In genomic region chr16:90081606-90081970, GRCh38 we compare ENCODE assay signal across 10 cellular contexts. TPM values are rescaled to one million over a fixed set of nuclear protein-coding genes. Genes with fewer than 3 reads are reported as not detected.
A peak's percentile ranks its signal among the peaks of the same experiment; 100 is the strongest.
DNase-seq lines count a peak whose midpoint lies in the region; ATAC-seq, FAIRE-seq and TF ChIP-seq lines count a peak whose summit lies in the region.
"Had no signal": no experiment of that assay in that cellular context is flagged by ENCODE, and none has a peak within 500 bp of the region (broad histone marks: within the 10 kb centered on the region; RNA-seq: fewer than 3 reads in every experiment).

No MANE protein-coding gene starts in this region.

- H3K4me3 Mint-ChIP-seq in stimulated activated naive CD8-positive, alpha-beta T cell treated with anti-CD3 and anti-CD28 coated beads, Interleukin-15, Interleukin-2, amounts not matched to agents 100 ng/mL and 50 ng/mL, for 24 hours: peak overlapping the region; percentile 88

- intact Hi-C loops in endothelial cell of umbilical vein (cut with micrococcal nuclease): no loop called here

- no peak for ATAC-seq in stimulated activated naive CD8-positive, alpha-beta T cell treated with anti-CD3 and anti-CD28 coated beads, Interleukin-15, Interleukin-2, amounts not matched to agents 100 U/mL and 50 U/mL, for 24 hours

- BruUV-seq in endothelial cell of umbilical vein (replicated peaks; lab: Mats Ljungman, UMichigan): no TSS peak

- H3K27ac ChIP-seq in SJCRH30 (no peak overlapping the region), endothelial cell of umbilical vein (ENCODE audit: insufficient read depth, low read depth, low read length) (no peak overlapping the region)

- H3K79me2 ChIP-seq in endothelial cell of umbilical vein (ENCODE audit: control insufficient read depth, insufficient read depth, low read length): no peaks in the 10 kb centered on the region

- dilution Hi-C loops in endothelial cell of umbilical vein (cut with MboI; ENCODE audit: extremely low pct_ligation_motif_present, low sequenced_read_pairs): no loop called here

- no peaks in the 10 kb centered on the region for H3K9me3 ChIP-seq in SJCRH30 (replicated peaks)
- H3K9me3 ChIP-seq in endothelial cell of umbilical vein (replicated peaks; ENCODE audit: control insufficient read depth, insufficient read depth, low read length): no peaks in the 10 kb centered on the region

- no peak overlapping the region for H3K9ac ChIP-seq in endothelial cell of umbilical vein (replicated peaks; ENCODE audit: extremely low read depth, insufficient read depth, low read length)

- peak; percentile 8 for FAIRE-seq in endothelial cell of umbilical vein (lab: Jason Lieb, UNC)
- FAIRE-seq in HTR-8/SVneo (lab: Jason Lieb, UNC): no peak
- FAIRE-seq: islet of Langerhans had no signal

- H3K27ac Mint-ChIP-seq in stimulated activated naive CD8-positive, alpha-beta T cell treated with anti-CD3 and anti-CD28 coated beads, Interleukin-15, Interleukin-2, amounts not matched to agents 100 ng/mL and 50 ng/mL, for 24 hours: no peak overlapping the region

- CTCF ChIA-PET in endothelial cell of umbilical vein (lab: Charles Lee): interaction anchor here (1.0 to 1.8 kb wide), 5 partner anchors 10 to 35 kb away, joined by 3 to 33 read pairs (median 3); no protein-coding TSS in a partner anchor

- peaks cover 34% of the 10 kb centered on the region for H3K4me1 Mint-ChIP-seq in stimulated activated naive CD8-positive, alpha-beta T cell treated with anti-CD3 and anti-CD28 coated beads, Interleukin-15, Interleukin-2, amounts not matched to agents 100 ng/mL and 50 ng/mL, for 24 hours (ENCODE audit: low read depth)

- H3K4me3 ChIP-seq in SJCRH30: peak overlapping the region; percentile 55
- H3K4me3 ChIP-seq in endothelial cell of umbilical vein (replicated peaks in 1 of 3; ENCODE audit: insufficient read depth in 1 of 3, low read depth in 1 of 3, low read length in 3 of 3): no peak overlapping the region

- H3K4me2 ChIP-seq in endothelial cell of umbilical vein (ENCODE audit: insufficient read depth, low read length): no peak overlapping the region

- no peaks in the 10 kb centered on the region for H3K9me1 ChIP-seq in endothelial cell of umbilical vein (replicated peaks; ENCODE audit: control insufficient read depth, extremely low read depth, insufficient read depth, low read length)

- TF ChIP-seq POLR2A in endothelial cell of umbilical vein (IDR thresholded peaks at IDR 0.05; ENCODE audit: low read depth, low read length): no peak

- H3K27me3 ChIP-seq in SJCRH30 (no peaks in the 10 kb centered on the region), endothelial cell of umbilical vein (ENCODE audit: control insufficient read depth in 2 of 2, insufficient read depth in 2 of 2, low read length in 2 of 2) (peaks cover 2 to 7% of the 10 kb centered on the region in 2 experiments)

- H3K36me3 ChIP-seq in SJCRH30 (no peaks in the 10 kb centered on the region), endothelial cell of umbilical vein (ENCODE audit: control insufficient read depth in 2 of 2, extremely low read depth in 1 of 2, insufficient read depth in 2 of 2, low read length in 2 of 2) (no peaks in the 10 kb centered on the region)

- H2AFZ ChIP-seq in endothelial cell of umbilical vein (ENCODE audit: low read depth, low read length): no peak overlapping the region

- no peak for TF ChIP-seq CTCF in endothelial cell of umbilical vein (IDR thresholded peaks at IDR 0.05; ENCODE audit: extremely low read depth in 1 of 2, insufficient read depth in 1 of 2, low read depth in 1 of 2, low read length in 2 of 2)

- POLR2A ChIA-PET in endothelial cell of umbilical vein (lab: Charles Lee): no interaction called here

- H3K4me1 ChIP-seq in SJCRH30 (no peaks in the 10 kb centered on the region; the same call in 1 of the 2 replicates), endothelial cell of umbilical vein (ENCODE audit: control insufficient read depth, extremely low read depth, insufficient read depth, low read length) (peaks cover 10% of the 10 kb centered on the region)

- H3K36me3 Mint-ChIP-seq in stimulated activated naive CD8-positive, alpha-beta T cell treated with anti-CD3 and anti-CD28 coated beads, Interleukin-15, Interleukin-2, amounts not matched to agents 100 ng/mL and 50 ng/mL, for 24 hours (ENCODE audit: low read depth): no peaks in the 10 kb centered on the region

- peaks cover 11% of the 10 kb centered on the region for H3K27me3 Mint-ChIP-seq in stimulated activated naive CD8-positive, alpha-beta T cell treated with anti-CD3 and anti-CD28 coated beads, Interleukin-15, Interleukin-2, amounts not matched to agents 100 ng/mL and 50 ng/mL, for 24 hours

- H4K20me1 ChIP-seq in endothelial cell of umbilical vein (replicated peaks; ENCODE audit: control insufficient read depth, extremely low read depth, insufficient read depth, low read length): no peaks in the 10 kb centered on the region

- no peaks in the 10 kb centered on the region for H3K9me3 Mint-ChIP-seq in stimulated activated naive CD8-positive, alpha-beta T cell treated with anti-CD3 and anti-CD28 coated beads, Interleukin-15, Interleukin-2, amounts not matched to agents 100 ng/mL and 50 ng/mL, for 24 hours

- no peak for DNase-seq in stimulated activated naive CD8-positive, alpha-beta T cell treated with anti-CD3 and anti-CD28 coated beads, Interleukin-15, Interleukin-2, amounts not matched to agents 100 U/mL and 50 U/mL, for 24 hours
- DNase-seq in SJCRH30: peak in 1 of 2 experiments; percentile 11
- DNase-seq in endothelial cell of umbilical vein (ENCODE audit: low read depth, low spot score): no peak
- no peak for DNase-seq in HTR-8/SVneo (ENCODE audit: insufficient read length, low spot score)
- no peak for DNase-seq in activated gamma-delta T cell treated with Interleukin-2 at 50 U/mL for 16 hours
- no peak for DNase-seq in activated CD8-positive, alpha-beta memory T cell treated with anti-CD3 and anti-CD28 coated beads, Interleukin-2, amount 50 U/mL, for 48 hours
- no peak for DNase-seq in Ammon's horn (ENCODE audit: low spot score)

TF ChIP-seq in endothelial cell of umbilical vein, 7 proteins besides CTCF, POLR2A, EP300 and RAD21:
- TF ChIP-seq POLR2AphosphoS5 (IDR thresholded peaks at IDR 0.05; ENCODE audit: insufficient read depth, low read depth, low read length) (no peak), FOS (IDR thresholded peaks at IDR 0.05; ENCODE audit: borderline replicate concordance, insufficient read depth, low read length) (no peak), MYC (IDR thresholded peaks at IDR 0.05; ENCODE audit: low read depth, low read length) (no peak), GATA2 (IDR thresholded peaks at IDR 0.05; ENCODE audit: insufficient read depth, insufficient read length, low read depth, low read length) (no peak), EZH2 (IDR thresholded peaks at IDR 0.05; ENCODE audit: borderline replicate concordance, low read depth, low read length, severe bottlenecking) (no peak), JUN (IDR thresholded peaks at IDR 0.05; ENCODE audit: borderline replicate concordance, insufficient read depth, insufficient read length, low read depth) (no peak), MAX (IDR thresholded peaks at IDR 0.05; ENCODE audit: insufficient read depth, insufficient read length) (no peak)

RNA-seq across cellular contexts. Expression of gene PRDM7, which starts 4.5 kb away (rescaled TPM):
- not detected in 2 replicates for total RNA-seq in SJCRH30 (2014; rRNA removed; shearing (Covaris generic))
- total RNA-seq in endothelial cell of umbilical vein: not detected in 2 replicates
- polyA plus RNA-seq in endothelial cell of umbilical vein: not detected in 2 replicates
- polyA plus RNA-seq in endothelial cell of umbilical vein (2011; cell fraction: cytosol; rRNA removed): not detected in 2 replicates
- not detected in 2 replicates for polyA plus RNA-seq in endothelial cell of umbilical vein (2011; cell fraction: nucleus; rRNA removed)
- polyA plus RNA-seq in endothelial cell of umbilical vein (2012): not detected in 2 replicates
- not detected in 2 replicates for polyA minus RNA-seq in endothelial cell of umbilical vein
- polyA minus RNA-seq in endothelial cell of umbilical vein (2011; cell fraction: cytosol; rRNA and poly(A)+ RNA removed): not detected
- not detected in 2 replicates for polyA minus RNA-seq in endothelial cell of umbilical vein (2011; cell fraction: nucleus; rRNA and poly(A)+ RNA removed)
- total RNA-seq: occipital lobe had no signal
